In genomic region chr11:117916956-117917355, GRCh38 we compare ENCODE assay signal across 1 cellular context.
TF ChIP-seq lines count a peak whose summit lies in the region.

No MANE protein-coding gene starts in this region.

TF ChIP-seq in GM23338, 12 proteins besides CTCF, POLR2A, EP300 and RAD21 (continued from another document):
- TF ChIP-seq REST (IDR thresholded peaks at IDR 0.05; ENCODE audit: unreplicated experiment) (no peak), ETS1 (IDR thresholded peaks at IDR 0.05) (no peak), ZNF462 (CRISPR knock-in tag; IDR thresholded peaks at IDR 0.05) (no peak), STAT1 (IDR thresholded peaks at IDR 0.05; ENCODE audit: unreplicated experiment) (no peak), EZH2phosphoT487 (IDR thresholded peaks at IDR 0.05; ENCODE audit: unreplicated experiment) (no peak), EZH2 (IDR thresholded peaks at IDR 0.05; ENCODE audit: low read depth, unreplicated experiment) (no peak), ZNF114 (CRISPR knock-in tag; IDR thresholded peaks at IDR 0.05) (no peak), POLR2AphosphoS5 (IDR thresholded peaks at IDR 0.05; ENCODE audit: low read depth) (no peak), JUNB (IDR thresholded peaks at IDR 0.05; ENCODE audit: unreplicated experiment) (no peak)
TF ChIP-seq in GM23338: peak in this region for 0.
